ENCODE assay signal across 2 cellular contexts in the genomic region with DNA sequence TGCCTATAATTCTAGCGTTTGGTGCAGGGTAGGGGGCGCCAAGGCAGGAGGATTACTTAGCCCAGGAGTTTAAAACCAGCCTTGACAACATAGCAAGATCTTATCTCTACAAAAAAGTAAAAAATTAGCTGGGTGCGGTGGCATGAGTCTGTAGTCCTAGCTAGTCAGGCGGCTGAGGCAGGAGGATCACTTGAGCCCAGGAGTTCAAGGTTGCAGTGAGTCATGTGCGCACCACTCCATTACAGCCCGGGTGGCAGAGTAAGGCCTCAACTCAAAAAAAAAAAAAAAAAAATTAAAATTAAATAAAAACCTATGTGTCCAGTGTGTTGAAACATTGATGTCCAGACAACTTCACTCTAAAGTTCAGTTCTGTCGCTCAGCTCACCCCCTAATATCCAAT.
TF ChIP-seq lines count a peak whose summit lies in the region.

No MANE protein-coding gene starts in this region.

TF ChIP-seq in WTC11, 78 proteins besides CTCF, POLR2A, EP300 and RAD21 (continued from another document):
- TF ChIP-seq, protein P1, sequence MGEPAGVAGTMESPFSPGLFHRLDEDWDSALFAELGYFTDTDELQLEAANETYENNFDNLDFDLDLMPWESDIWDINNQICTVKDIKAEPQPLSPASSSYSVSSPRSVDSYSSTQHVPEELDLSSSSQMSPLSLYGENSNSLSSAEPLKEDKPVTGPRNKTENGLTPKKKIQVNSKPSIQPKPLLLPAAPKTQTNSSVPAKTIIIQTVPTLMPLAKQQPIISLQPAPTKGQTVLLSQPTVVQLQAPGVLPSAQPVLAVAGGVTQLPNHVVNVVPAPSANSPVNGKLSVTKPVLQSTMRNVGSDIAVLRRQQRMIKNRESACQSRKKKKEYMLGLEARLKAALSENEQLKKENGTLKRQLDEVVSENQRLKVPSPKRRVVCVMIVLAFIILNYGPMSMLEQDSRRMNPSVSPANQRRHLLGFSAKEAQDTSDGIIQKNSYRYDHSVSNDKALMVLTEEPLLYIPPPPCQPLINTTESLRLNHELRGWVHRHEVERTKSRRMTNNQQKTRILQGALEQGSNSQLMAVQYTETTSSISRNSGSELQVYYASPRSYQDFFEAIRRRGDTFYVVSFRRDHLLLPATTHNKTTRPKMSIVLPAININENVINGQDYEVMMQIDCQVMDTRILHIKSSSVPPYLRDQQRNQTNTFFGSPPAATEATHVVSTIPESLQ (CRISPR knock-in tag; IDR thresholded peaks at IDR 0.05): no peak
- TF ChIP-seq, protein P2, sequence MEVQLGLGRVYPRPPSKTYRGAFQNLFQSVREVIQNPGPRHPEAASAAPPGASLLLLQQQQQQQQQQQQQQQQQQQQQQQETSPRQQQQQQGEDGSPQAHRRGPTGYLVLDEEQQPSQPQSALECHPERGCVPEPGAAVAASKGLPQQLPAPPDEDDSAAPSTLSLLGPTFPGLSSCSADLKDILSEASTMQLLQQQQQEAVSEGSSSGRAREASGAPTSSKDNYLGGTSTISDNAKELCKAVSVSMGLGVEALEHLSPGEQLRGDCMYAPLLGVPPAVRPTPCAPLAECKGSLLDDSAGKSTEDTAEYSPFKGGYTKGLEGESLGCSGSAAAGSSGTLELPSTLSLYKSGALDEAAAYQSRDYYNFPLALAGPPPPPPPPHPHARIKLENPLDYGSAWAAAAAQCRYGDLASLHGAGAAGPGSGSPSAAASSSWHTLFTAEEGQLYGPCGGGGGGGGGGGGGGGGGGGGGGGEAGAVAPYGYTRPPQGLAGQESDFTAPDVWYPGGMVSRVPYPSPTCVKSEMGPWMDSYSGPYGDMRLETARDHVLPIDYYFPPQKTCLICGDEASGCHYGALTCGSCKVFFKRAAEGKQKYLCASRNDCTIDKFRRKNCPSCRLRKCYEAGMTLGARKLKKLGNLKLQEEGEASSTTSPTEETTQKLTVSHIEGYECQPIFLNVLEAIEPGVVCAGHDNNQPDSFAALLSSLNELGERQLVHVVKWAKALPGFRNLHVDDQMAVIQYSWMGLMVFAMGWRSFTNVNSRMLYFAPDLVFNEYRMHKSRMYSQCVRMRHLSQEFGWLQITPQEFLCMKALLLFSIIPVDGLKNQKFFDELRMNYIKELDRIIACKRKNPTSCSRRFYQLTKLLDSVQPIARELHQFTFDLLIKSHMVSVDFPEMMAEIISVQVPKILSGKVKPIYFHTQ (CRISPR knock-in tag; IDR thresholded peaks at IDR 0.05): no peak
- TF ChIP-seq HMGA2 (CRISPR knock-in tag; IDR thresholded peaks at IDR 0.05) (no peak), TEAD4 (CRISPR knock-in tag; IDR thresholded peaks at IDR 0.05) (no peak), NR2C2 (CRISPR knock-in tag; IDR thresholded peaks at IDR 0.05) (no peak), ZNF396 (CRISPR knock-in tag; IDR thresholded peaks at IDR 0.05; ENCODE audit: borderline replicate concordance) (no peak), RELA (CRISPR knock-in tag; IDR thresholded peaks at IDR 0.05; ENCODE audit: borderline replicate concordance) (no peak), ZNF423 (CRISPR knock-in tag; IDR thresholded peaks at IDR 0.05) (no peak)
- TF ChIP-seq, protein P3, sequence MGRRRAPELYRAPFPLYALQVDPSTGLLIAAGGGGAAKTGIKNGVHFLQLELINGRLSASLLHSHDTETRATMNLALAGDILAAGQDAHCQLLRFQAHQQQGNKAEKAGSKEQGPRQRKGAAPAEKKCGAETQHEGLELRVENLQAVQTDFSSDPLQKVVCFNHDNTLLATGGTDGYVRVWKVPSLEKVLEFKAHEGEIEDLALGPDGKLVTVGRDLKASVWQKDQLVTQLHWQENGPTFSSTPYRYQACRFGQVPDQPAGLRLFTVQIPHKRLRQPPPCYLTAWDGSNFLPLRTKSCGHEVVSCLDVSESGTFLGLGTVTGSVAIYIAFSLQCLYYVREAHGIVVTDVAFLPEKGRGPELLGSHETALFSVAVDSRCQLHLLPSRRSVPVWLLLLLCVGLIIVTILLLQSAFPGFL (CRISPR knock-in tag; IDR thresholded peaks at IDR 0.05; ENCODE audit: borderline replicate concordance): no peak
- TF ChIP-seq, protein P4, sequence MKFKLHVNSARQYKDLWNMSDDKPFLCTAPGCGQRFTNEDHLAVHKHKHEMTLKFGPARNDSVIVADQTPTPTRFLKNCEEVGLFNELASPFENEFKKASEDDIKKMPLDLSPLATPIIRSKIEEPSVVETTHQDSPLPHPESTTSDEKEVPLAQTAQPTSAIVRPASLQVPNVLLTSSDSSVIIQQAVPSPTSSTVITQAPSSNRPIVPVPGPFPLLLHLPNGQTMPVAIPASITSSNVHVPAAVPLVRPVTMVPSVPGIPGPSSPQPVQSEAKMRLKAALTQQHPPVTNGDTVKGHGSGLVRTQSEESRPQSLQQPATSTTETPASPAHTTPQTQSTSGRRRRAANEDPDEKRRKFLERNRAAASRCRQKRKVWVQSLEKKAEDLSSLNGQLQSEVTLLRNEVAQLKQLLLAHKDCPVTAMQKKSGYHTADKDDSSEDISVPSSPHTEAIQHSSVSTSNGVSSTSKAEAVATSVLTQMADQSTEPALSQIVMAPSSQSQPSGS (CRISPR knock-in tag; IDR thresholded peaks at IDR 0.05; ENCODE audit: borderline replicate concordance, low read depth): no peak
- TF ChIP-seq, protein P5, sequence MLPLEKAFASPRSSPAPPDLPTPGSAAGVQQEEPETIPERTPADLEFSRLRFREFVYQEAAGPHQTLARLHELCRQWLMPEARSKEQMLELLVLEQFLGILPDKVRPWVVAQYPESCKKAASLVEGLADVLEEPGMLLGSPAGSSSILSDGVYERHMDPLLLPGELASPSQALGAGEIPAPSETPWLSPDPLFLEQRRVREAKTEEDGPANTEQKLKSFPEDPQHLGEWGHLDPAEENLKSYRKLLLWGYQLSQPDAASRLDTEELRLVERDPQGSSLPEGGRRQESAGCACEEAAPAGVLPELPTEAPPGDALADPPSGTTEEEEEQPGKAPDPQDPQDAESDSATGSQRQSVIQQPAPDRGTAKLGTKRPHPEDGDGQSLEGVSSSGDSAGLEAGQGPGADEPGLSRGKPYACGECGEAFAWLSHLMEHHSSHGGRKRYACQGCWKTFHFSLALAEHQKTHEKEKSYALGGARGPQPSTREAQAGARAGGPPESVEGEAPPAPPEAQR (CRISPR knock-in tag; IDR thresholded peaks at IDR 0.05): no peak

TF ChIP-seq in SK-N-SH, 30 proteins besides CTCF, POLR2A, EP300 and RAD21 (continued from another document):
- TF ChIP-seq, protein P6, sequence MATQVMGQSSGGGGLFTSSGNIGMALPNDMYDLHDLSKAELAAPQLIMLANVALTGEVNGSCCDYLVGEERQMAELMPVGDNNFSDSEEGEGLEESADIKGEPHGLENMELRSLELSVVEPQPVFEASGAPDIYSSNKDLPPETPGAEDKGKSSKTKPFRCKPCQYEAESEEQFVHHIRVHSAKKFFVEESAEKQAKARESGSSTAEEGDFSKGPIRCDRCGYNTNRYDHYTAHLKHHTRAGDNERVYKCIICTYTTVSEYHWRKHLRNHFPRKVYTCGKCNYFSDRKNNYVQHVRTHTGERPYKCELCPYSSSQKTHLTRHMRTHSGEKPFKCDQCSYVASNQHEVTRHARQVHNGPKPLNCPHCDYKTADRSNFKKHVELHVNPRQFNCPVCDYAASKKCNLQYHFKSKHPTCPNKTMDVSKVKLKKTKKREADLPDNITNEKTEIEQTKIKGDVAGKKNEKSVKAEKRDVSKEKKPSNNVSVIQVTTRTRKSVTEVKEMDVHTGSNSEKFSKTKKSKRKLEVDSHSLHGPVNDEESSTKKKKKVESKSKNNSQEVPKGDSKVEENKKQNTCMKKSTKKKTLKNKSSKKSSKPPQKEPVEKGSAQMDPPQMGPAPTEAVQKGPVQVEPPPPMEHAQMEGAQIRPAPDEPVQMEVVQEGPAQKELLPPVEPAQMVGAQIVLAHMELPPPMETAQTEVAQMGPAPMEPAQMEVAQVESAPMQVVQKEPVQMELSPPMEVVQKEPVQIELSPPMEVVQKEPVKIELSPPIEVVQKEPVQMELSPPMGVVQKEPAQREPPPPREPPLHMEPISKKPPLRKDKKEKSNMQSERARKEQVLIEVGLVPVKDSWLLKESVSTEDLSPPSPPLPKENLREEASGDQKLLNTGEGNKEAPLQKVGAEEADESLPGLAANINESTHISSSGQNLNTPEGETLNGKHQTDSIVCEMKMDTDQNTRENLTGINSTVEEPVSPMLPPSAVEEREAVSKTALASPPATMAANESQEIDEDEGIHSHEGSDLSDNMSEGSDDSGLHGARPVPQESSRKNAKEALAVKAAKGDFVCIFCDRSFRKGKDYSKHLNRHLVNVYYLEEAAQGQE (IDR thresholded peaks at IDR 0.05; ENCODE audit: low read depth, low read length): no peak
